ENCODE assay signal across 9 cellular contexts in genomic region chr2:218859994-218860831, GRCh38. TPM values are rescaled to one million over a fixed set of nuclear protein-coding genes. Genes with fewer than 3 reads are reported as not detected.
DNase-seq lines count a peak whose midpoint lies in the region; ATAC-seq and TF ChIP-seq lines count a peak whose summit lies in the region.
"Had no signal": no experiment of that assay in that cellular context is flagged by ENCODE, and none has a peak within 500 bp of the region (broad histone marks: within the 10 kb centered on the region; RNA-seq: fewer than 3 reads in every experiment).

No MANE protein-coding gene starts in this region.

- no peaks in the 10 kb centered on the region; the same call in 2 of the 3 replicates for H3K9me3 Mint-ChIP-seq in GM23338
- no peaks in the 10 kb centered on the region for H3K9me3 Mint-ChIP-seq in T-cell
- H3K9me3 Mint-ChIP-seq: T-helper 1 cell treated with Interleukin-12 subunit alpha and Interleukin-12 subunit beta and Interleukin-4 antibody, amounts not matched to agents 30 μg/mL and 1 μg/mL, for 36 hours had no signal

- peaks cover 97% of the 10 kb centered on the region for H3K27me3 ChIP-seq in GM23338 (ENCODE audit: insufficient read depth)
- H3K27me3 ChIP-seq in right atrium auricular region: peaks cover 9 to 12% of the 10 kb centered on the region in 2 donors
- H3K27me3 ChIP-seq in gastrocnemius medialis: peaks cover 38 to 44% (median 41%) of the 10 kb centered on the region in 3 donors

- peak overlapping the region; percentile 75 for H3K4me2 ChIP-seq in GM23338

- H3K27ac Mint-ChIP-seq in GM23338: no peak overlapping the region
- peak overlapping the region in 1 of 2 donors; percentile 61 for H3K27ac Mint-ChIP-seq in T-cell
- H3K27ac Mint-ChIP-seq: T-helper 1 cell treated with Interleukin-12 subunit alpha and Interleukin-12 subunit beta and Interleukin-4 antibody, amounts not matched to agents 30 μg/mL and 1 μg/mL, for 36 hours had no signal

- H3K36me3 Mint-ChIP-seq in GM23338 (ENCODE audit: low read depth) (no peaks in the 10 kb centered on the region), T-cell (no peaks in the 10 kb centered on the region)

- H3K4me3 Mint-ChIP-seq in GM23338: peak overlapping the region; percentile 60
- H3K4me3 Mint-ChIP-seq in T-cell: peak overlapping the region; percentile 59 to 81 (median 69)
- H3K4me3 Mint-ChIP-seq: T-helper 1 cell treated with Interleukin-12 subunit alpha and Interleukin-12 subunit beta and Interleukin-4 antibody, amounts not matched to agents 30 μg/mL and 1 μg/mL, for 36 hours had no signal

- H3K4me1 Mint-ChIP-seq in GM23338: peaks cover 49% of the 10 kb centered on the region
- peaks cover 21 to 33% (median 22%) of the 10 kb centered on the region in 3 donors for H3K4me1 Mint-ChIP-seq in T-cell

- ATAC-seq in GM23338 (no peak), T-cell (replicated peaks in 1 of 4) (no peak), gastrocnemius medialis (no peak), mucosa of descending colon (no peak), GM18909 (IDR thresholded peaks at IDR 0.05; ENCODE audit: poor library complexity, unreplicated experiment) (no peak), GM21515 (IDR thresholded peaks at IDR 0.05; ENCODE audit: unreplicated experiment) (no peak)

- H3K9me3 ChIP-seq in right atrium auricular region (no peaks in the 10 kb centered on the region), gastrocnemius medialis (no peaks in the 10 kb centered on the region), mucosa of descending colon (no peaks in the 10 kb centered on the region)

- no peak for TF ChIP-seq CTCF in GM23338 (conservative IDR thresholded peaks at IDR 0.05; ENCODE audit: low read depth in 2 of 2)
- TF ChIP-seq CTCF in right atrium auricular region (IDR thresholded peaks at IDR 0.05): no peak
- no peak for TF ChIP-seq CTCF in gastrocnemius medialis (IDR thresholded peaks at IDR 0.05 in 4 of 5, conservative IDR thresholded peaks at IDR 0.05 in 1 of 5)
- TF ChIP-seq CTCF in mucosa of descending colon (IDR thresholded peaks at IDR 0.05): no peak

- H3K4me3 ChIP-seq in GM23338 (peak overlapping the region; percentile 50), right atrium auricular region (peak overlapping the region; percentile 23 to 48), gastrocnemius medialis (peak overlapping the region; percentile 39 to 44 (median 42)), mucosa of descending colon (no peak overlapping the region)

- 0 out of 2 replicates have a peak, but pooled peaks cover 18% of the 10 kb centered on the region for H3F3A ChIP-seq in GM23338 (replicated peaks; ENCODE audit: low read depth)

- no peaks in the 10 kb centered on the region; the same call in 1 of the 2 replicates for H3K36me3 ChIP-seq in GM23338 (ENCODE audit: insufficient read depth)
- no peaks in the 10 kb centered on the region for H3K36me3 ChIP-seq in right atrium auricular region
- no peaks in the 10 kb centered on the region for H3K36me3 ChIP-seq in gastrocnemius medialis
- H3K36me3 ChIP-seq in mucosa of descending colon (ENCODE audit: low read depth): no peaks in the 10 kb centered on the region

- POLR2A ChIA-PET in T-cell (lab: Charles Lee): no interaction called here

- H3K4me1 ChIP-seq in GM23338 (ENCODE audit: insufficient read depth) (peaks cover 42% of the 10 kb centered on the region), right atrium auricular region (peaks cover 0 to 21% of the 10 kb centered on the region in 2 donors), gastrocnemius medialis (peaks cover 9 to 14% of the 10 kb centered on the region in 2 donors), mucosa of descending colon (ENCODE audit: low read depth) (peaks cover 15% of the 10 kb centered on the region)

- H2AFZ ChIP-seq in GM23338: peak overlapping the region; percentile 43; the same call in 1 of the 2 replicates

- H4K20me1 ChIP-seq in GM23338 (replicated peaks; ENCODE audit: insufficient read depth): peaks cover 7% of the 10 kb centered on the region

- in situ Hi-C loops in gastrocnemius medialis (cut with MboI; ENCODE audit: low sequenced_read_pairs in 4 of 4): no loop called here

- intact Hi-C loops in gastrocnemius medialis (cut with DNase I; ENCODE audit: low total_unique reads): no loop called here
- intact Hi-C loops in mucosa of descending colon (cut with DNase I, micrococcal nuclease): no loop called here

- peaks cover 96% of the 10 kb centered on the region for H3K27me3 Mint-ChIP-seq in GM23338 (ENCODE audit: insufficient read depth, low read depth, poor library complexity)
- H3K27me3 Mint-ChIP-seq in T-cell: peaks cover 74 to 84% of the 10 kb centered on the region in 2 donors

- CTCF ChIA-PET in T-cell (lab: Charles Lee): interaction anchor here (0.5 to 1.1 kb wide), 6 partner anchors 10 to 148 kb away, joined by 3 to 7 read pairs (median 4); no protein-coding TSS in a partner anchor

- no peaks in the 10 kb centered on the region for H3K79me2 ChIP-seq in GM23338 (replicated peaks; ENCODE audit: insufficient read depth)

- TF ChIP-seq POLR2A in gastrocnemius medialis (IDR thresholded peaks at IDR 0.05): no peak

- H3K9me2 ChIP-seq in GM23338 (ENCODE audit: insufficient read depth): no peaks in the 10 kb centered on the region

- DNase-seq in GM23338 (ENCODE audit: low spot score) (no peak), T-cell (no peak), right atrium auricular region (ENCODE audit: low spot score) (no peak), gastrocnemius medialis (no peak), mucosa of descending colon (no peak), COR-L47 (lab: John Stamatoyannopoulos, UW) (no peak)

- no peak overlapping the region for H3K27ac ChIP-seq in GM23338 (ENCODE audit: low read depth)
- H3K27ac ChIP-seq in right atrium auricular region: peak overlapping the region; percentile 6 to 12
- H3K27ac ChIP-seq in gastrocnemius medialis: peak overlapping the region in 2 of 4 donors; percentile 26 to 33

TF ChIP-seq in GM23338, 12 proteins besides CTCF, POLR2A, EP300 and RAD21:
- TF ChIP-seq EZH2 (IDR thresholded peaks at IDR 0.05; ENCODE audit: low read depth, unreplicated experiment) (peak; percentile 98), EZH2phosphoT487 (IDR thresholded peaks at IDR 0.05; ENCODE audit: unreplicated experiment) (peak; percentile 94), ZNF114 (CRISPR knock-in tag; IDR thresholded peaks at IDR 0.05) (no peak)

RNA-seq across cellular contexts. Expression of gene WNT6, which starts 0.6 kb away (rescaled TPM):
- not detected in 2 replicates for total RNA-seq in GM23338 (2014; rRNA removed; shearing (Covaris generic))
- not detected in 2 replicates for polyA plus RNA-seq in GM23338 (2016; fragmentation: Nextera tagmentation; extraction: Ambion mirVana)
- total RNA-seq in T-cell (under 1 TPM in 2 of 5 donors, not detected in 3; 0.13 to 0.20 TPM), right atrium auricular region (1 to 10 TPM; 1.8 to 2.4 TPM), gastrocnemius medialis (1 to 10 TPM in 2 of 4 donors, under 1 TPM in 2; 0.36 to 3.9 (median 2.1) TPM), mucosa of descending colon (1 to 10 TPM in 1 of 3 donors, under 1 TPM in 2; 0.39 to 5.7 (median 0.41) TPM)

RNA-seq across cellular contexts. Expression of gene WNT10A, which starts 20.4 kb away (rescaled TPM):
- not detected in 2 replicates for total RNA-seq in GM23338 (2014; rRNA removed; shearing (Covaris generic))
- polyA plus RNA-seq in GM23338 (2016; fragmentation: Nextera tagmentation; extraction: Ambion mirVana): not detected in 2 replicates
- total RNA-seq in T-cell: 10 to 100 TPM in 1 of 5 donors, 1 to 10 TPM in 4; 3.1 to 10.7 (median 6.1) TPM
- total RNA-seq in right atrium auricular region: 1 to 10 TPM in 1 of 2 donors, under 1 TPM in 1; 0.90 to 1.2 TPM
- total RNA-seq in gastrocnemius medialis: not detected
- total RNA-seq in mucosa of descending colon: 1 to 10 TPM in 1 of 3 donors, under 1 TPM in 2; 0.17 to 1.1 (median 0.22) TPM

RNA-seq across cellular contexts. Expression of gene PRKAG3, which starts 28.6 kb away (rescaled TPM):
- not detected in 2 replicates for total RNA-seq in GM23338 (2014; rRNA removed; shearing (Covaris generic))
- polyA plus RNA-seq in GM23338 (2016; fragmentation: Nextera tagmentation; extraction: Ambion mirVana): not detected in 2 replicates
- total RNA-seq in T-cell (not detected), right atrium auricular region (under 1 TPM in 1 of 2 donors, not detected in 1; 0.19 TPM), gastrocnemius medialis (10 to 100 TPM in 3 of 4 donors, 1 to 10 TPM in 1; 8.3 to 65.4 (median 44.3) TPM), mucosa of descending colon (not detected)
